ENCODE assay signal across 1 cellular context in genomic region chr3:72888546-72889309, GRCh38.
TF ChIP-seq lines count a peak whose summit lies in the region.

No MANE protein-coding gene starts in this region.

TF ChIP-seq in HepG2, 621 proteins besides CTCF, POLR2A, EP300 and RAD21 (continued from another document):
- TF ChIP-seq ZNF513 (CRISPR knock-in tag; conservative IDR thresholded peaks at IDR 0.05) (no peak), STAT6 (CRISPR knock-in tag; IDR thresholded peaks at IDR 0.05; ENCODE audit: borderline replicate concordance) (no peak), HMG20A (CRISPR knock-in tag; IDR thresholded peaks at IDR 0.05; ENCODE audit: borderline replicate concordance) (0 out of 2 replicates have a peak, but pooled peaks have one; percentile 30), ZNF800 (CRISPR knock-in tag; IDR thresholded peaks at IDR 0.05) (peak; percentile 61; the same call in 1 of the 2 replicates), ZNF264 (CRISPR knock-in tag; IDR thresholded peaks at IDR 0.05) (0 out of 2 replicates have a peak, but pooled peaks have one; percentile 37), KDM4B (CRISPR knock-in tag; IDR thresholded peaks at IDR 0.05) (no peak), MAF1 (CRISPR knock-in tag; IDR thresholded peaks at IDR 0.05; ENCODE audit: borderline replicate concordance) (0 out of 2 replicates have a peak, but pooled peaks have one; percentile 39), SMARCE1 (IDR thresholded peaks at IDR 0.05; ENCODE audit: borderline replicate concordance) (no peak), NR1H2 (CRISPR knock-in tag; IDR thresholded peaks at IDR 0.05; ENCODE audit: borderline replicate concordance, low read depth) (no peak)
